ENCODE assay signal across 8 cellular contexts in genomic region chr7:130733866-130734524, GRCh38. TPM values are rescaled to one million over a fixed set of nuclear protein-coding genes. Genes with fewer than 3 reads are reported as not detected.
A peak's percentile ranks its signal among the peaks of the same experiment; 100 is the strongest.
DNase-seq lines count a peak whose midpoint lies in the region; ATAC-seq and TF ChIP-seq lines count a peak whose summit lies in the region.

Gene KLF14, minus strand, starts transcription at chr7:130734207. Its CDS starts 174 bp downstream, at chr7:130734033.

- H3K4me3 ChIP-seq in Peyer's patch, result peak within 1 kb of the TSS; percentile 40 to 68 (median 59)
- peak within 1 kb of the TSS; percentile 49 to 54 for H3K4me3 ChIP-seq in ascending aorta

- H3K9me3 ChIP-seq in Peyer's patch, result peaks cover 0 to 19% (median 10%) of the 10 kb centered on the region in 4 donors
- peaks cover 25 to 35% of the 10 kb centered on the region in 2 donors for H3K9me3 ChIP-seq in ascending aorta

- H3K27ac ChIP-seq in Peyer's patch, result no peak within 1 kb of the TSS
- no peak within 1 kb of the TSS for H3K27ac ChIP-seq in ascending aorta

- no peaks in the 10 kb centered on the region for H3K36me3 ChIP-seq in Peyer's patch
- no peaks in the 10 kb centered on the region for H3K36me3 ChIP-seq in ascending aorta

- intact Hi-C loops in Right ventricle myocardium inferior (cut with DNase I), result no loop called here
- intact Hi-C loops in cardiac septum (cut with DNase I), result loop anchor here (10.0 kb wide), 1 partner anchor 649 kb away; no protein-coding TSS in a partner anchor
- intact Hi-C loops in ascending aorta (cut with DNase I), result no loop called here

- H3K4me1 ChIP-seq in Peyer's patch, result peaks cover 0 to 5% (median 0%) of the 10 kb centered on the region in 4 donors
- no peaks in the 10 kb centered on the region for H3K4me1 ChIP-seq in ascending aorta

- peak; percentile 64 for DNase-seq in Right ventricle myocardium inferior (ENCODE audit: missing footprints)
- no peak for DNase-seq in cardiac septum (ENCODE audit: low spot score)
- peak; percentile 20 to 61 (median 48) for DNase-seq in Peyer's patch
- no peak for DNase-seq in ascending aorta (ENCODE audit: low spot score in 2 of 2)
- peak; percentile 63 for DNase-seq in islet precursor cell
- peak in 2 of 3 experiments; percentile 23 to 44 for DNase-seq in stimulated activated CD4-positive, alpha-beta T cell treated with anti-CD3 and anti-CD28 coated beads, TNF-alpha, amount 100 ng/mL, for 4 hours (ENCODE audit: low read depth in 3 of 3)
- no peak for DNase-seq in cortex of kidney (lab: John Stamatoyannopoulos, UW)
- no peak for DNase-seq in SKM-1 treated with dmso at 0.1 percent for 144 hours (lab: John Stamatoyannopoulos, UW; ENCODE audit: unreplicated experiment)

- TF ChIP-seq POLR2A in Peyer's patch (IDR thresholded peaks at IDR 0.05), result no peak

- no peak for TF ChIP-seq CTCF in Peyer's patch (IDR thresholded peaks at IDR 0.05)
- no peak for TF ChIP-seq CTCF in ascending aorta (IDR thresholded peaks at IDR 0.05)

- H3K27me3 ChIP-seq in Peyer's patch, result peaks cover 0 to 23% of the 10 kb centered on the region in 2 donors
- peaks cover 10% of the 10 kb centered on the region for H3K27me3 ChIP-seq in ascending aorta

- ATAC-seq in Right ventricle myocardium inferior, result no peak

RNA-seq across cellular contexts. Expression of gene KLF14, which starts in this region (rescaled TPM):
- 0.08 TPM for total RNA-seq in Right ventricle myocardium inferior
- total RNA-seq in cardiac septum, result not detected
- total RNA-seq in Peyer's patch, result not detected
- total RNA-seq in ascending aorta, result not detected

Comparison
In these comparisons a context has a peak if more than half of its experiments do, and no peak if none do; other contexts are left out.
1. Peak in DNase-seq in Right ventricle myocardium inferior; RNA of the gene not detected or under 1 TPM.
2. Peak in DNase-seq and H3K4me3 ChIP-seq in Peyer's patch; RNA of the gene not detected or under 1 TPM.
3. DNase-seq: peak in islet precursor cell (single experiment) and stimulated activated CD4-positive, alpha-beta T cell treated with anti-CD3 and anti-CD28 coated beads, TNF-alpha, amount 100 ng/mL, for 4 hours (2 of 3); none in cardiac septum (single experiment), ascending aorta (0 of 2), cortex of kidney (single experiment) and SKM-1 treated with dmso at 0.1 percent for 144 hours (single experiment).